In genomic region chr3:133675631-133676335, GRCh38 we compare ENCODE assay signal across 17 cellular contexts. TPM values are rescaled to one million over a fixed set of nuclear protein-coding genes. Genes with fewer than 3 reads are reported as not detected.
A peak's percentile ranks its signal among the peaks of the same experiment; 100 is the strongest.
DNase-seq lines count a peak whose midpoint lies in the region; ATAC-seq and TF ChIP-seq lines count a peak whose summit lies in the region.
"Had no signal": no experiment of that assay in that cellular context is flagged by ENCODE, and none has a peak within 500 bp of the region (broad histone marks: within the 10 kb centered on the region; RNA-seq: fewer than 3 reads in every experiment).

No MANE protein-coding gene starts in this region.

- H3K36me3 ChIP-seq in Caco-2 (ENCODE audit: control insufficient read depth, insufficient read depth, low read length) (no peaks in the 10 kb centered on the region; the same call in 1 of the 2 replicates), hepatocyte (replicated peaks; ENCODE audit: insufficient read depth, low read depth) (no peaks in the 10 kb centered on the region), left lung (no peaks in the 10 kb centered on the region)
- H3K36me3 ChIP-seq: MG63, right atrium auricular region, SJCRH30 had no signal

- H3K4me2 ChIP-seq in hepatocyte: peak overlapping the region; percentile 23

- H3K9me3 Mint-ChIP-seq in Caco-2 (ENCODE audit: unreplicated experiment): no peaks in the 10 kb centered on the region
- H3K9me3 Mint-ChIP-seq: activated T-cell treated with anti-CD3 and anti-CD28 coated beads, Interleukin-2, amount 50 U/mL, for 4 hours had no signal

- TF ChIP-seq POLR2A in erythroblast (IDR thresholded peaks at IDR 0.05; ENCODE audit: low read length): no peak

- peaks cover 6% of the 10 kb centered on the region for H3K4me1 ChIP-seq in Caco-2
- peaks cover 19% of the 10 kb centered on the region for H3K4me1 ChIP-seq in hepatocyte (ENCODE audit: insufficient read depth)
- no peaks in the 10 kb centered on the region for H3K4me1 ChIP-seq in left lung

- H3K4me1 Mint-ChIP-seq in Caco-2 (ENCODE audit: low read depth, unreplicated experiment): peaks cover 11% of the 10 kb centered on the region

- no peaks in the 10 kb centered on the region for H3K9me2 ChIP-seq in hepatocyte (replicated peaks; ENCODE audit: insufficient read depth)

- BruUV-seq in Caco-2 (replicated peaks; lab: Mats Ljungman, UMichigan): no TSS peak

- intact Hi-C loops in Caco-2 (cut with micrococcal nuclease; ENCODE audit: unreplicated experiment): no loop called here
- intact Hi-C loops in left lung (cut with DNase I): no loop called here

- no peaks in the 10 kb centered on the region for H3K36me3 Mint-ChIP-seq in Caco-2 (ENCODE audit: insufficient read depth, unreplicated experiment)

- no peaks in the 10 kb centered on the region for H3K9me3 ChIP-seq in Caco-2
- H3K9me3 ChIP-seq in hepatocyte (ENCODE audit: low read depth): no peaks in the 10 kb centered on the region
- H3K9me3 ChIP-seq in left lung: no peaks in the 10 kb centered on the region
- H3K9me3 ChIP-seq: MG63, right atrium auricular region, testis had no signal

- H3K27me3 ChIP-seq in Caco-2 (replicated peaks; ENCODE audit: control insufficient read depth, insufficient read depth, low read length): no peaks in the 10 kb centered on the region
- peaks cover 30% of the 10 kb centered on the region for H3K27me3 ChIP-seq in hepatocyte
- H3K27me3 ChIP-seq in left lung: peaks cover 27 to 52% of the 10 kb centered on the region in 2 donors
- H3K27me3 ChIP-seq: right atrium auricular region, SJCRH30, testis had no signal

- 49% methylated on average over 6 of the region's 6 CpGs for WGBS in hepatocyte (ENCODE audit: low lambda C conversion rate, missing lambda C conversion rate)

- POLR2A ChIA-PET in Caco-2 (lab: Charles Lee): interaction anchor here (0.6 kb wide), 2 partner anchors 14 to 93 kb away, joined by 3 to 4 read pairs; partner anchors contain the start of gene TOPBP1

- H2AFZ ChIP-seq in hepatocyte: no peak overlapping the region

- CTCF ChIA-PET in Caco-2 (lab: Charles Lee): no interaction called here

- H3K27ac Mint-ChIP-seq in Caco-2 (ENCODE audit: unreplicated experiment): peak overlapping the region; percentile 59

- H3K27me3 Mint-ChIP-seq in Caco-2 (ENCODE audit: insufficient read depth, unreplicated experiment): no peaks in the 10 kb centered on the region

- no peaks in the 10 kb centered on the region for H4K20me1 ChIP-seq in hepatocyte (ENCODE audit: insufficient read depth, poor library complexity, severe bottlenecking)

- H3K4me3 Mint-ChIP-seq in Caco-2 (ENCODE audit: unreplicated experiment): no peak overlapping the region
- H3K4me3 Mint-ChIP-seq: activated T-cell treated with anti-CD3 and anti-CD28 coated beads, Interleukin-2, amount 50 U/mL, for 4 hours had no signal

- TF ChIP-seq CTCF in Caco-2 (IDR thresholded peaks at IDR 0.05; ENCODE audit: insufficient read depth in 1 of 2, low read depth in 1 of 2, low read length in 1 of 2, severe bottlenecking in 1 of 2, unreplicated experiment in 1 of 2) (no peak), hepatocyte (IDR thresholded peaks at IDR 0.05; ENCODE audit: poor library complexity) (no peak), left lung (IDR thresholded peaks at IDR 0.05) (no peak)

- H3K4me3 ChIP-seq in Caco-2 (ENCODE audit: low read depth, low read length): no peak overlapping the region
- H3K4me3 ChIP-seq in hepatocyte: no peak overlapping the region
- no peak overlapping the region for H3K4me3 ChIP-seq in left lung
- H3K4me3 ChIP-seq: MG63, right atrium auricular region, SJCRH30, testis had no signal

- H3K27ac ChIP-seq in hepatocyte: peak overlapping the region; percentile 64
- H3K27ac ChIP-seq in left lung: no peak overlapping the region
- H3K27ac ChIP-seq: right atrium auricular region, SJCRH30, testis had no signal

- peak; percentile 70 for ATAC-seq in GM19351 (IDR thresholded peaks at IDR 0.05; ENCODE audit: unreplicated experiment)
- peak; percentile 54 for ATAC-seq in HG03432 (IDR thresholded peaks at IDR 0.05; ENCODE audit: unreplicated experiment)
- no peak for ATAC-seq in left lung
- ATAC-seq: activated T-cell treated with anti-CD3 and anti-CD28 coated beads, Interleukin-2, amount 50 U/mL, for 4 hours; HCT116 had no signal

- no peaks in the 10 kb centered on the region for H3K79me2 ChIP-seq in hepatocyte

- DNase-seq in Caco-2: peak in 1 of 2 experiments; percentile 20
- DNase-seq in hepatocyte (ENCODE audit: low spot score): no peak
- no peak for DNase-seq in erythroblast (lab: John Stamatoyannopoulos, UW)
- no peak for DNase-seq in left lung
- DNase-seq in NCI-H2081 treated with DMSO at 0.1 percent for 48 hours (lab: John Stamatoyannopoulos, UW): no peak
- no peak for DNase-seq in stimulated activated CD4-positive, alpha-beta T cell treated with anti-CD3 and anti-CD28 coated beads, Interleukin-1b, Interleukin-23, amount 100 ng/mL, for 48 hours
- DNase-seq: activated CD4-positive, alpha-beta T cell treated with anti-CD3 and anti-CD28 coated beads for 4 hours; activated T-cell treated with anti-CD3 and anti-CD28 coated beads, Interleukin-2, amount 50 U/mL, for 4 hours; effector memory CD4-positive, alpha-beta T cell; MG63; SJCRH30; T-helper 9 cell; testis had no signal

RNA-seq across cellular contexts. Expression of gene TOPBP1, which starts 14.0 kb away (rescaled TPM):
- total RNA-seq in Caco-2 (2022) (57.1 and 68.2 TPM in 2 replicates), hepatocyte (27.1 and 29.0 TPM in 2 replicates), left lung (10 to 100 TPM; 17.5 to 26.2 TPM)
- polyA plus RNA-seq in hepatocyte: 8.0 and 8.3 TPM in 2 replicates
